Comparison of ENCODE assay signal across 9 cellular contexts in the genomic region with DNA sequence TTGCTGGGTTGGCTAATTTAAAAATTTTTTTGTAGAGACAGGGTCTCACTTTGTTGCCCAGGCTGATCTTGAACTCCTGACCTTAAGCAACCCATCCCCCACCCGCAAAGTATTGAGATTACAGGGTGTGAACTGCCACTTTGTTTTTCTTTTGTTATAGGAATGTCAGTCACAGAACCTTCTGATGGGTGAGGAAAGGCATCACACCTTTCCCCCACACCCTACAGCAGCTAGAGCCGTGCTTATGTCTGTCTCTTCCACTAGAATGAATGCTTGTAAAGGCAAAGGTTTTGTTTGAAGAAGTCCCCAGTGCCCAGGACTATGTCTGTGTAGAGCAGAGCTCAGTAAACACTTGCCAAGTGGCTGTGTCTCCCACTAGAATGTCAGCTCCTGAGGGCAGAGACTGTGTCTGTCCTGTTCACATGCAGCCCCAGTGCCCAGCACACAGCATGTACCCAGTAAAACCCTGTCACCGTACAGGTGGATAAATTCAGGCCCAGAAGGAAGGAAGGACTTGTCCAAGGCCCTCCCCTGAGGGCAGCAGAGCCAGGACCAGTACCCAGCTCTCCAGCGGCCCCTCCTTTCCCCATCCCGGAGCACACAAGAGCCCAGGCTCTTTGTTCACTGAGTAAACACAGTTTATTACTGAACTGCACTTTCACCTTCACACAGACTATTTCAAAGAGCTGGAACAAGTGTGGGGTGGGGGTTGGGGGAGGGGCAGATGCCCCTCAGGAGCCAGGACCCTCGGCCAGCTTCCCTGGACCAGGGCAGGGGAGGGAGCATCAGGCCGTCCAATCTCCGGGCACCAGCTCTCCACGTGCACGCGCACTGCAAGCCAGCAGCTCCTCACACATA. TPM values are rescaled to one million over a fixed set of nuclear protein-coding genes. Genes with fewer than 3 reads are reported as not detected.
DNase-seq lines count a peak whose midpoint lies in the region; ATAC-seq and TF ChIP-seq lines count a peak whose summit lies in the region.
"Had no signal": no experiment of that assay in that cellular context is flagged by ENCODE, and none has a peak within 500 bp of the region (broad histone marks: within the 10 kb centered on the region; RNA-seq: fewer than 3 reads in every experiment).

No MANE protein-coding gene starts in this region.

- H3K4me3 Mint-ChIP-seq in activated CD8-positive, alpha-beta memory T cell treated with anti-CD3 and anti-CD28 coated beads, Interleukin-2, amount 10 ng/mL, durations not matched to agents 7 days and 5 days = no peak overlapping the region
- H3K4me3 Mint-ChIP-seq in WTC11 = no peak overlapping the region

- peak in 1 of 2 donors; percentile 46 for TF ChIP-seq POLR2A in thyroid gland (IDR thresholded peaks at IDR 0.05)

- H3K4me1 Mint-ChIP-seq in activated CD8-positive, alpha-beta memory T cell treated with anti-CD3 and anti-CD28 coated beads, Interleukin-2, amount 10 ng/mL, durations not matched to agents 7 days and 5 days = peaks cover 62% of the 10 kb centered on the region
- H3K4me1 Mint-ChIP-seq in WTC11 = peaks cover 28% of the 10 kb centered on the region

- POLR2A ChIA-PET in WTC11 (lab: Charles Lee) = interaction anchor here (0.5 to 0.6 kb wide), 2 partner anchors 107 to 1233 kb away, joined by 3 to 7 read pairs; no protein-coding TSS in a partner anchor

- ATAC-seq in activated CD8-positive, alpha-beta memory T cell treated with anti-CD3 and anti-CD28 coated beads, Interleukin-2, amount 10 ng/mL, durations not matched to agents 7 days and 5 days = no peak
- no peak for ATAC-seq in WTC11
- ATAC-seq in HG03442 (IDR thresholded peaks at IDR 0.05; ENCODE audit: unreplicated experiment) = no peak
- no peak for ATAC-seq in GM18868 (IDR thresholded peaks at IDR 0.05; ENCODE audit: unreplicated experiment)

- no peak for TF ChIP-seq CTCF in WTC11 (IDR thresholded peaks at IDR 0.05)
- no peak for TF ChIP-seq CTCF in thyroid gland (IDR thresholded peaks at IDR 0.05)

- no peaks in the 10 kb centered on the region for H3K9me3 Mint-ChIP-seq in activated CD8-positive, alpha-beta memory T cell treated with anti-CD3 and anti-CD28 coated beads, Interleukin-2, amount 10 ng/mL, durations not matched to agents 7 days and 5 days (ENCODE audit: low read depth)
- no peaks in the 10 kb centered on the region for H3K9me3 Mint-ChIP-seq in WTC11

- CTCF ChIA-PET in activated CD8-positive, alpha-beta memory T cell treated with anti-CD3 and anti-CD28 coated beads, Interleukin-2, amount 10 ng/mL, durations not matched to agents 7 days and 5 days (lab: Charles Lee) = interaction anchor here (1.1 to 25.0 kb wide), 7 partner anchors 9 to 51 kb away, joined by 3 to 685 read pairs (median 6); partner anchors contain the start of gene BCL2L1
- CTCF ChIA-PET in WTC11 (lab: Charles Lee) = interaction anchor here (0.6 to 7.4 kb wide), 9 partner anchors 13 to 192 kb away, joined by 3 to 488 read pairs (median 3); partner anchors contain the start of gene BCL2L1

- DNase-seq in activated CD8-positive, alpha-beta memory T cell treated with anti-CD3 and anti-CD28 coated beads, Interleukin-2, amount 10 ng/mL, durations not matched to agents 7 days and 5 days = no peak
- no peak for DNase-seq in activated CD8-positive, alpha-beta memory T cell treated with anti-CD3 and anti-CD28 coated beads, Interleukin-2, amount 50 U/mL, for 48 hours
- no peak for DNase-seq in WTC11 (ENCODE audit: low spot score)
- DNase-seq in left kidney (ENCODE audit: low read depth, low spot score) = peak; percentile 29
- DNase-seq in thyroid gland = peak; percentile 81 to 82
- DNase-seq in NAMALWA (ENCODE audit: low spot score) = no peak

- intact Hi-C loops in thyroid gland (cut with DNase I) = no loop called here

- H3K27ac Mint-ChIP-seq in activated CD8-positive, alpha-beta memory T cell treated with anti-CD3 and anti-CD28 coated beads, Interleukin-2, amount 10 ng/mL, durations not matched to agents 7 days and 5 days = peak overlapping the region; percentile 74
- peak overlapping the region; percentile 62 for H3K27ac Mint-ChIP-seq in WTC11

- peak overlapping the region; percentile 80 to 90 (median 86) for H3K27ac ChIP-seq in thyroid gland
- H3K27ac ChIP-seq: HL-60 had no signal

- no peaks in the 10 kb centered on the region for H3K9me3 ChIP-seq in thyroid gland

- H3K4me1 ChIP-seq in thyroid gland = peaks cover 48 to 74% of the 10 kb centered on the region in 2 donors

- H3K4me3 ChIP-seq in thyroid gland (replicated peaks in 1 of 3) = no peak overlapping the region

- 33 to 39% methylated on average over 9 to 11 of the region's 11 CpGs for WGBS in thyroid gland, 2 donors

- H3K27me3 Mint-ChIP-seq in activated CD8-positive, alpha-beta memory T cell treated with anti-CD3 and anti-CD28 coated beads, Interleukin-2, amount 10 ng/mL, durations not matched to agents 7 days and 5 days = no peaks in the 10 kb centered on the region
- H3K27me3 Mint-ChIP-seq in WTC11 (ENCODE audit: low read depth) = no peaks in the 10 kb centered on the region

- H3K36me3 Mint-ChIP-seq in activated CD8-positive, alpha-beta memory T cell treated with anti-CD3 and anti-CD28 coated beads, Interleukin-2, amount 10 ng/mL, durations not matched to agents 7 days and 5 days = peaks cover 22% of the 10 kb centered on the region
- H3K36me3 Mint-ChIP-seq in WTC11 = peaks cover 6% of the 10 kb centered on the region; the same call in 1 of the 2 replicates

- no peaks in the 10 kb centered on the region for H3K27me3 ChIP-seq in thyroid gland

- H3K36me3 ChIP-seq in thyroid gland = peaks cover 8 to 19% of the 10 kb centered on the region in 2 donors

TF ChIP-seq in WTC11, 78 proteins besides CTCF, POLR2A, EP300 and RAD21:
- TF ChIP-seq ZNF232 (CRISPR knock-in tag; IDR thresholded peaks at IDR 0.05) = no peak

RNA-seq across cellular contexts. Expression of gene COX4I2, which starts 26.4 kb away (rescaled TPM):
- not detected for total RNA-seq in activated CD8-positive, alpha-beta memory T cell treated with anti-CD3 and anti-CD28 coated beads, Interleukin-2, amount 10 ng/mL, durations not matched to agents 7 days and 5 days
- total RNA-seq in WTC11 (2021) (0.44 TPM in 1 of 3 replicates, not detected in the others), thyroid gland (1 to 10 TPM; 1.1 to 4.8 (median 3.4) TPM)

RNA-seq across cellular contexts. Expression of gene BCL2L1, which starts 58.6 kb away (rescaled TPM):
- total RNA-seq in activated CD8-positive, alpha-beta memory T cell treated with anti-CD3 and anti-CD28 coated beads, Interleukin-2, amount 10 ng/mL, durations not matched to agents 7 days and 5 days = 100 to 1,000 TPM in 1 of 2 experiments, 10 to 100 TPM in 1; 69.8 to 121 TPM
- total RNA-seq in WTC11 (2021) (52.9 to 62.0 TPM (median 53.9 TPM) in 3 replicates), thyroid gland (100 to 1,000 TPM; 110 to 154 (median 125) TPM)

RNA-seq across cellular contexts. Expression of gene ID1, which starts 59.0 kb away (rescaled TPM):
- total RNA-seq in activated CD8-positive, alpha-beta memory T cell treated with anti-CD3 and anti-CD28 coated beads, Interleukin-2, amount 10 ng/mL, durations not matched to agents 7 days and 5 days = not detected
- total RNA-seq in WTC11 (2021) (88.8 to 158 TPM (median 149 TPM) in 3 replicates), thyroid gland (1,000 to 10,000 TPM; 1,083 to 1,350 (median 1,205) TPM)

Comparison
In these comparisons a context has a peak if more than half of its experiments do, and no peak if none do; other contexts are left out.
1. DNase-seq: peak in left kidney (single experiment) and thyroid gland (2 of 2); none in activated CD8-positive, alpha-beta memory T cell treated with anti-CD3 and anti-CD28 coated beads, Interleukin-2, amount 10 ng/mL, durations not matched to agents 7 days and 5 days (single experiment), activated CD8-positive, alpha-beta memory T cell treated with anti-CD3 and anti-CD28 coated beads, Interleukin-2, amount 50 U/mL, for 48 hours (single experiment), WTC11 (single experiment) and NAMALWA (single experiment).
2. RNA of gene ID1, which starts 59.0 kb away (total RNA-seq): 1,083 to 1,350 TPM in thyroid gland and 88.8 to 158 TPM in WTC11; not detected in activated CD8-positive, alpha-beta memory T cell treated with anti-CD3 and anti-CD28 coated beads, Interleukin-2, amount 10 ng/mL, durations not matched to agents 7 days and 5 days; every median in the first group is over 10 times any median in the second.